ENCODE assay signal across 15 cellular contexts in the genomic region with DNA sequence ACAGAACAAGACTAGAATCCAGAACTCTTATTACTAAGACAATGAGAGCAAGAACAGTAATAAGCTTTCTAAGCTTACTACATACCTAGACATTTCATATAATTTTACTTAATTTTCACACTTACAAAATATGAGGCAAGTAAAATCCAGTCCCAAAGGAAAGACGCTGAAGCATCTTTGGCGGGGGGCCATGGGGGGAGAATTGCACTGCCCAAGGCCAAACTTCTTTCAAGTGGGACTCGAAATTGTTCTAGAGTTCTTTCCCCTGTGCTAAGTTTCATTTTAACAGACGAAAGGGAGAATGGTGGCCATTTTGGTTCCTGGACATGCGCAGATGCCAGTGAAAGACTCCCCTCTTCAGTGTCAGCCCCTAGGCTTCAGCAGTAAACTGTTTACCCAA.
"Had no signal": no experiment of that assay in that cellular context is flagged by ENCODE, and none has a peak within 500 bp of the region (broad histone marks: within the 10 kb centered on the region; RNA-seq: fewer than 3 reads in every experiment).

No MANE protein-coding gene starts in this region.

- DNase-seq: activated CD4-positive, alpha-beta memory T cell treated with anti-CD3 and anti-CD28 coated beads for 36 hours; activated CD4-positive, alpha-beta T cell treated with anti-CD3 and anti-CD28 coated beads for 1 hour; activated CD8-positive, alpha-beta memory T cell treated with anti-CD3 and anti-CD28 coated beads, Interleukin-2, amount 10 ng/mL, durations not matched to agents 7 days and 5 days; activated effector memory CD4-positive, alpha-beta T cell treated with Interleukin-2 at 50 U/mL for 16 hours; activated T-cell treated with anti-CD3 and anti-CD28 coated beads, Interleukin-2, amount 50 U/mL, for 1 hour; stimulated activated naive CD4-positive, alpha-beta T cell; T-helper 1 cell; upper lobe of right lung had no signal

- H3K9ac ChIP-seq: SK-N-SH had no signal

- H3K27ac ChIP-seq: adrenal gland, cardiac muscle cell, gastroesophageal sphincter, hepatocyte, upper lobe of right lung had no signal

- H3K27me3 ChIP-seq: adrenal gland, cardiac muscle cell, gastroesophageal sphincter, hepatocyte, upper lobe of right lung had no signal

- H3K9me3 ChIP-seq: adrenal gland, gastroesophageal sphincter, SK-N-SH, upper lobe of right lung had no signal

- H3K4me3 ChIP-seq: adrenal gland, cardiac muscle cell, gastroesophageal sphincter, hepatocyte, upper lobe of right lung had no signal

- H3K4me2 ChIP-seq: hepatocyte, SK-N-SH had no signal

- H2AFZ ChIP-seq: hepatocyte had no signal

- H3K27me3 Mint-ChIP-seq: activated CD4-positive, alpha-beta memory T cell treated with anti-CD3 and anti-CD28 coated beads for 36 hours; activated CD8-positive, alpha-beta memory T cell treated with anti-CD3 and anti-CD28 coated beads, Interleukin-2, amount 10 ng/mL, durations not matched to agents 7 days and 5 days; activated naive CD4-positive, alpha-beta T cell treated with anti-CD3 and anti-CD28 coated beads, Interleukin-2, amount 50 U/mL, for 24 hours had no signal

- H3K27ac Mint-ChIP-seq: activated naive CD4-positive, alpha-beta T cell treated with anti-CD3 and anti-CD28 coated beads, Interleukin-2, amount 50 U/mL, for 24 hours had no signal

- H3K4me1 ChIP-seq: adrenal gland had no signal

- FAIRE-seq: keratinocyte had no signal

- H3K79me2 ChIP-seq: hepatocyte had no signal

- H3K9me3 Mint-ChIP-seq: activated CD4-positive, alpha-beta memory T cell treated with anti-CD3 and anti-CD28 coated beads for 36 hours; activated naive CD4-positive, alpha-beta T cell treated with anti-CD3 and anti-CD28 coated beads, Interleukin-2, amount 50 U/mL, for 24 hours had no signal

- ATAC-seq: activated CD8-positive, alpha-beta memory T cell treated with anti-CD3 and anti-CD28 coated beads, Interleukin-2, amount 10 ng/mL, durations not matched to agents 7 days and 5 days had no signal

- H3K4me3 Mint-ChIP-seq: activated CD4-positive, alpha-beta memory T cell treated with anti-CD3 and anti-CD28 coated beads for 36 hours; activated CD8-positive, alpha-beta memory T cell treated with anti-CD3 and anti-CD28 coated beads, Interleukin-2, amount 10 ng/mL, durations not matched to agents 7 days and 5 days; activated naive CD4-positive, alpha-beta T cell treated with anti-CD3 and anti-CD28 coated beads, Interleukin-2, amount 50 U/mL, for 24 hours had no signal
